Comparison of ENCODE assay signal across 1 cellular context in genomic region chr7:111229951-111230350, GRCh38.
TF ChIP-seq lines count a peak whose summit lies in the region.

No MANE protein-coding gene starts in this region.

TF ChIP-seq in GM12878, 131 proteins besides CTCF, POLR2A, EP300 and RAD21:
- TF ChIP-seq, protein P1, sequence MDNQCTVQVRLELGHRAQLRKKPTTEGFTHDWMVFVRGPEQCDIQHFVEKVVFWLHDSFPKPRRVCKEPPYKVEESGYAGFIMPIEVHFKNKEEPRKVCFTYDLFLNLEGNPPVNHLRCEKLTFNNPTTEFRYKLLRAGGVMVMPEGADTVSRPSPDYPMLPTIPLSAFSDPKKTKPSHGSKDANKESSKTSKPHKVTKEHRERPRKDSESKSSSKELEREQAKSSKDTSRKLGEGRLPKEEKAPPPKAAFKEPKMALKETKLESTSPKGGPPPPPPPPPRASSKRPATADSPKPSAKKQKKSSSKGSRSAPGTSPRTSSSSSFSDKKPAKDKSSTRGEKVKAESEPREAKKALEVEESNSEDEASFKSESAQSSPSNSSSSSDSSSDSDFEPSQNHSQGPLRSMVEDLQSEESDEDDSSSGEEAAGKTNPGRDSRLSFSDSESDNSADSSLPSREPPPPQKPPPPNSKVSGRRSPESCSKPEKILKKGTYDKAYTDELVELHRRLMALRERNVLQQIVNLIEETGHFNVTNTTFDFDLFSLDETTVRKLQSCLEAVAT (IDR thresholded peaks at IDR 0.05): no peak
- peak; percentile 18; the same call in 1 of the 2 replicates for TF ChIP-seq ZNF24 (IDR thresholded peaks at IDR 0.05)
